10 cellular contexts compared by ENCODE assay signal in genomic region chr17:47280072-47280811, GRCh38. TPM values are rescaled to one million over a fixed set of nuclear protein-coding genes. Genes with fewer than 3 reads are reported as not detected.
A peak's percentile ranks its signal among the peaks of the same experiment; 100 is the strongest.
DNase-seq lines count a peak whose midpoint lies in the region; ATAC-seq and TF ChIP-seq lines count a peak whose summit lies in the region.
"Had no signal": no experiment of that assay in that cellular context is flagged by ENCODE, and none has a peak within 500 bp of the region (broad histone marks: within the 10 kb centered on the region; RNA-seq: fewer than 3 reads in every experiment).

No MANE protein-coding gene starts in this region.

- POLR2A ChIA-PET in HCT116 (lab: Charles Lee): no interaction called here
- POLR2A ChIA-PET in CD8-positive, alpha-beta T cell (lab: Charles Lee): no interaction called here

- H3K9ac ChIP-seq in HCT116 (ENCODE audit: low read length) (no peak overlapping the region), stomach smooth muscle (ENCODE audit: low read length in 2 of 2) (peak overlapping the region; percentile 50 to 72)

- H3K36me3 ChIP-seq in HCT116 (ENCODE audit: control insufficient read depth in 1 of 2, insufficient read depth in 2 of 2, low read length in 2 of 2): no peaks in the 10 kb centered on the region
- peaks cover 5% of the 10 kb centered on the region for H3K36me3 ChIP-seq in kidney epithelial cell (ENCODE audit: control insufficient read depth, insufficient read depth, low read length)
- H3K36me3 ChIP-seq in stomach smooth muscle (ENCODE audit: control insufficient read depth in 2 of 2, insufficient read depth in 2 of 2, low read length in 2 of 2): peaks cover 0 to 2% of the 10 kb centered on the region in 2 donors
- H3K36me3 ChIP-seq in CD8-positive, alpha-beta T cell (ENCODE audit: insufficient read depth, low read length): no peaks in the 10 kb centered on the region
- H3K36me3 ChIP-seq in H7 (replicated peaks; ENCODE audit: control insufficient read depth, insufficient read depth, low read length): no peaks in the 10 kb centered on the region

- TF ChIP-seq RAD21 in HCT116 (IDR thresholded peaks at IDR 0.05; ENCODE audit: low read depth): no peak

- H4K20me1 ChIP-seq in HCT116 (ENCODE audit: insufficient read depth): no peaks in the 10 kb centered on the region

- H3K4me3 ChIP-seq in HCT116 (replicated peaks in 1 of 2; ENCODE audit: low read depth in 1 of 2, low read length in 2 of 2) (no peak overlapping the region), kidney epithelial cell (ENCODE audit: low read depth, low read length) (no peak overlapping the region), stomach smooth muscle (ENCODE audit: low read length in 2 of 2) (peak overlapping the region in 1 of 2 donors; percentile 29), H7 (ENCODE audit: insufficient read depth, low read depth, low read length) (no peak overlapping the region)
- H3K4me3 ChIP-seq in CD8-positive, alpha-beta T cell (ENCODE audit: low read depth, low read length): no peak overlapping the region

- no peak overlapping the region for H3K27ac ChIP-seq in HCT116 (ENCODE audit: low read depth, low read length)
- H3K27ac ChIP-seq in angular gyrus (ENCODE audit: low read depth, low read length): peak overlapping the region; percentile 15
- H3K27ac ChIP-seq in stomach smooth muscle (ENCODE audit: low read length): peak overlapping the region; percentile 98
- no peak overlapping the region for H3K27ac ChIP-seq in CD8-positive, alpha-beta T cell (ENCODE audit: low read depth, low read length)

- no peak for TF ChIP-seq POLR2A in HCT116 (IDR thresholded peaks at IDR 0.05; ENCODE audit: borderline replicate concordance, extremely low read depth, insufficient read depth, insufficient read length)

- H3K36me3 Mint-ChIP-seq in CD8-positive, alpha-beta T cell: no peaks in the 10 kb centered on the region

- intact Hi-C loops in HCT116 (cut with micrococcal nuclease): no loop called here
- intact Hi-C loops in CD8-positive, alpha-beta T cell (cut with DNase I, micrococcal nuclease): no loop called here

- H3K4me1 Mint-ChIP-seq in CD8-positive, alpha-beta T cell (ENCODE audit: low read depth): no peaks in the 10 kb centered on the region

- H3K4me1 ChIP-seq in HCT116 (ENCODE audit: control insufficient read depth in 1 of 2, insufficient read depth in 2 of 2, low read length in 2 of 2): peaks cover 45 to 48% of the 10 kb centered on the region in 2 experiments
- H3K4me1 ChIP-seq in stomach smooth muscle (ENCODE audit: control insufficient read depth, insufficient read depth, low read length): peaks cover 49% of the 10 kb centered on the region
- no peaks in the 10 kb centered on the region for H3K4me1 ChIP-seq in CD8-positive, alpha-beta T cell (ENCODE audit: insufficient read depth, low read length)

- BruUV-seq in HCT116 (replicated peaks; lab: Mats Ljungman, UMichigan): no TSS peak

- no peaks in the 10 kb centered on the region for H3K9me2 ChIP-seq in HCT116 (ENCODE audit: insufficient read depth)

- no peak overlapping the region for H2AFZ ChIP-seq in HCT116 (ENCODE audit: low read depth, low read length, poor library complexity, severe bottlenecking)

- RAD21 ChIA-PET in HCT116 (lab: Charles Lee; ENCODE audit: low non-redundant PET in 1 of 2, low total read pairs in 2 of 2, uncharacterized antibody in 2 of 2, unreplicated experiment in 2 of 2): no interaction called here

- no peak overlapping the region for H3K4me3 Mint-ChIP-seq in CD8-positive, alpha-beta T cell
- H3K4me3 Mint-ChIP-seq: stimulated activated naive CD8-positive, alpha-beta T cell treated with anti-CD3 and anti-CD28 coated beads, Interleukin-15, Interleukin-2, amounts not matched to agents 100 ng/mL and 50 ng/mL, for 24 hours had no signal

- H3K9me3 ChIP-seq in HCT116 (ENCODE audit: control insufficient read depth in 1 of 2, insufficient read depth in 1 of 2, low read depth in 1 of 2, low read length in 2 of 2) (no peaks in the 10 kb centered on the region), stomach smooth muscle (ENCODE audit: control insufficient read depth in 2 of 2, low read length in 2 of 2) (no peaks in the 10 kb centered on the region)
- no peaks in the 10 kb centered on the region for H3K9me3 ChIP-seq in CD8-positive, alpha-beta T cell (ENCODE audit: low read length)

- peak overlapping the region; percentile 53; the same call in 1 of the 2 replicates for H3K4me2 ChIP-seq in HCT116 (ENCODE audit: low read length)

- no peak overlapping the region for H3K27ac Mint-ChIP-seq in CD8-positive, alpha-beta T cell
- H3K27ac Mint-ChIP-seq: stimulated activated naive CD8-positive, alpha-beta T cell treated with anti-CD3 and anti-CD28 coated beads, Interleukin-15, Interleukin-2, amounts not matched to agents 100 ng/mL and 50 ng/mL, for 24 hours had no signal

- TF ChIP-seq CTCF in HCT116 (IDR thresholded peaks at IDR 0.05 in 2 of 3, conservative IDR thresholded peaks at IDR 0.05 in 1 of 3; ENCODE audit: borderline replicate concordance in 1 of 3, insufficient read depth in 1 of 3, low read depth in 2 of 3, low read length in 2 of 3) (no peak), kidney epithelial cell (IDR thresholded peaks at IDR 0.05; ENCODE audit: insufficient read depth, low read length, poor library complexity, severe bottlenecking) (no peak)
- TF ChIP-seq CTCF in CD8-positive, alpha-beta T cell (IDR thresholded peaks at IDR 0.05): no peak

- peak; percentile 53 for ATAC-seq in HCT116
- ATAC-seq in CD8-positive, alpha-beta T cell: no peak
- ATAC-seq: Panc1 had no signal

- peaks cover under 1% of the 10 kb centered on the region for H3K27me3 Mint-ChIP-seq in CD8-positive, alpha-beta T cell (ENCODE audit: low read depth)
- H3K27me3 Mint-ChIP-seq: stimulated activated naive CD8-positive, alpha-beta T cell treated with anti-CD3 and anti-CD28 coated beads, Interleukin-15, Interleukin-2, amounts not matched to agents 100 ng/mL and 50 ng/mL, for 24 hours had no signal

- no peaks in the 10 kb centered on the region for H3K79me2 ChIP-seq in HCT116 (ENCODE audit: insufficient read depth, low read length)

- H3K27me3 ChIP-seq in HCT116 (ENCODE audit: insufficient read depth, low read length): no peaks in the 10 kb centered on the region
- no peaks in the 10 kb centered on the region for H3K27me3 ChIP-seq in kidney epithelial cell (ENCODE audit: control insufficient read depth, insufficient read depth, low read length)
- H3K27me3 ChIP-seq in stomach smooth muscle (ENCODE audit: control insufficient read depth in 1 of 2, insufficient read depth in 2 of 2, low read length in 2 of 2): no peaks in the 10 kb centered on the region
- H3K27me3 ChIP-seq in CD8-positive, alpha-beta T cell (ENCODE audit: insufficient read depth, low read length): no peaks in the 10 kb centered on the region
- no peaks in the 10 kb centered on the region for H3K27me3 ChIP-seq in H7 (ENCODE audit: control insufficient read depth, insufficient read depth, low read length)

- no peaks in the 10 kb centered on the region for H3K9me3 Mint-ChIP-seq in CD8-positive, alpha-beta T cell
- H3K9me3 Mint-ChIP-seq: stimulated activated naive CD8-positive, alpha-beta T cell treated with anti-CD3 and anti-CD28 coated beads, Interleukin-15, Interleukin-2, amounts not matched to agents 100 ng/mL and 50 ng/mL, for 24 hours had no signal

- DNase-seq in HCT116 (ENCODE audit: low read depth, low spot score): no peak
- peak; percentile 82 for DNase-seq in kidney epithelial cell (ENCODE audit: low read depth)
- DNase-seq in CD8-positive, alpha-beta T cell: no peak
- DNase-seq in DMS53 treated with DMSO at 0.1 percent for 48 hours (lab: John Stamatoyannopoulos, UW; ENCODE audit: unreplicated experiment): no peak
- no peak for DNase-seq in H7
- DNase-seq in DMS79 (lab: John Stamatoyannopoulos, UW): no peak

- CTCF ChIA-PET in HCT116 (lab: Charles Lee): no interaction called here
- CTCF ChIA-PET in CD8-positive, alpha-beta T cell (lab: Charles Lee): no interaction called here

TF ChIP-seq in HCT116, 20 proteins besides CTCF, POLR2A, EP300 and RAD21:
- TF ChIP-seq EZH2 (IDR thresholded peaks at IDR 0.05) (no peak), FOSL1 (IDR thresholded peaks at IDR 0.05; ENCODE audit: low read depth) (peak; percentile 40; the same call in 1 of the 2 replicates), EGR1 (IDR thresholded peaks at IDR 0.05; ENCODE audit: low read depth) (no peak), YY1 (IDR thresholded peaks at IDR 0.05; ENCODE audit: extremely low read depth, insufficient replicate concordance, low read depth, low read length) (peak; percentile 16), SIN3A (IDR thresholded peaks at IDR 0.05; ENCODE audit: low read depth) (no peak), SRF (IDR thresholded peaks at IDR 0.05; ENCODE audit: low read depth) (no peak)
- TF ChIP-seq, protein P1, sequence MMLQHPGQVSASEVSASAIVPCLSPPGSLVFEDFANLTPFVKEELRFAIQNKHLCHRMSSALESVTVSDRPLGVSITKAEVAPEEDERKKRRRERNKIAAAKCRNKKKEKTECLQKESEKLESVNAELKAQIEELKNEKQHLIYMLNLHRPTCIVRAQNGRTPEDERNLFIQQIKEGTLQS (IDR thresholded peaks at IDR 0.05): no peak

RNA-seq across cellular contexts. Expression of gene ITGB3, which starts 26.6 kb away (rescaled TPM):
- total RNA-seq in HCT116 (2021; ENCODE audit: unreplicated experiment) (not detected), kidney epithelial cell (174 and 183 TPM in 2 replicates)
- polyA plus RNA-seq in HCT116 (2012): 0.14 and 0.15 TPM in 2 replicates
- total RNA-seq in CD8-positive, alpha-beta T cell: not detected
- 0.07 and 0.35 TPM in 2 replicates for total RNA-seq in H7 (2014; rRNA removed; shearing (Covaris generic))

RNA-seq across cellular contexts. Expression of gene EFCAB13, which starts 43.5 kb away (rescaled TPM):
- total RNA-seq in HCT116 (2021; ENCODE audit: unreplicated experiment) (not detected), kidney epithelial cell (6.7 and 9.2 TPM in 2 replicates)
- 0.10 and 0.17 TPM in 2 replicates for polyA plus RNA-seq in HCT116 (2012)
- 10 to 100 TPM; 10.7 to 13.1 TPM for total RNA-seq in CD8-positive, alpha-beta T cell
- 2.3 and 6.9 TPM in 2 replicates for total RNA-seq in H7 (2014; rRNA removed; shearing (Covaris generic))

Comparison
In these comparisons a context has a peak if more than half of its experiments do, and no peak if none do; other contexts are left out.
1. H3K27ac ChIP-seq: peak in angular gyrus (single experiment) and stomach smooth muscle (single experiment); none in HCT116 (single experiment) and CD8-positive, alpha-beta T cell (single experiment).
2. RNA of gene ITGB3, which starts 26.6 kb away (total RNA-seq): 174 to 183 TPM in kidney epithelial cell; 0.07 to 0.35 TPM in H7, not detected in HCT116 (single experiment) and not detected in CD8-positive, alpha-beta T cell; every median in the first group is over 100 times any median in the second.